1 cellular context compared by ENCODE assay signal in the genomic region with DNA sequence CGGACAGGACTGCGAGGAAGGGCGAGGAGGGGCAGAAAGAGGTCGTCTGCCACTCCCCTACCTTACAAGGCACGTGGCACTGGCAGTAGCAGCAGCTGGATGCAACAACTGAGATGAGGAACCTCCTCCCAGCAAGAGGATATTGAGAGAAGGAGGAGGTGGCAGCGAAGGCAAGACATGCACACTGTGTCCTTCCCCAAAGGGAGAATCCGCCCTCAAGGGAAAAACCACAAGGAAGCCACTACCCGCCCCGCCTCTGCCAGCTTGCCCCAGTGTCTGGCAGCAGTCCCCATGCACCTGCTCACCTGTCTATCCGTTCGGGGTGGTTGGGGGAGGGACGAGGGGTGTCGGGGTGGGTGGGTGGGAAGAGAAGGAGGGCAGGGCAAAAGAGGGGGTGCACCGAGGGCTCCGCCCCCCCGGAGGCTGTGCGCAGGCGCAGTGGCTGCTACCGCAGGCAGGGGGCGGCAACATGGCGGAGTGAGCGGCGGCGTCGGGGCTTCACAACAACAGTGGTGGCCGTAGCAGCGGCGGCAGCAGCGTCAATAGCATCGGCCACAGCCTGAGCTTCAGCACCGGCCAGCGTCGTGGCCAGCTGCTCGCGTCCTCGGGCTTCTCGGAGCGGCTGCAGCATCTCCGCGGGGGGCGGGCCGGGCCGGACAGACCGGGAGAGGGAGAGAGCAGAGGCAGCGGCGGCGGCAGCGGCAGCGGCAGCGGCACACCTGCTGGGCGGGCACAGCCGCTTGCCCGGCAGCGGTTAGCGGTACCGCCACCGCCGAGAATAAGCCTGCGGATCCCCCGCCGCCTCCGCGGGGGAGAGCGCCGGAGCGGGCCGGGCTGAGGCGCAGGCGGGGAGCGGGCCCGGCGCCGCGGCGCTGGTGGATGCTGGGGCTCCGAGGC.
TF ChIP-seq lines count a peak whose summit lies in the region.

A gene with protein sequence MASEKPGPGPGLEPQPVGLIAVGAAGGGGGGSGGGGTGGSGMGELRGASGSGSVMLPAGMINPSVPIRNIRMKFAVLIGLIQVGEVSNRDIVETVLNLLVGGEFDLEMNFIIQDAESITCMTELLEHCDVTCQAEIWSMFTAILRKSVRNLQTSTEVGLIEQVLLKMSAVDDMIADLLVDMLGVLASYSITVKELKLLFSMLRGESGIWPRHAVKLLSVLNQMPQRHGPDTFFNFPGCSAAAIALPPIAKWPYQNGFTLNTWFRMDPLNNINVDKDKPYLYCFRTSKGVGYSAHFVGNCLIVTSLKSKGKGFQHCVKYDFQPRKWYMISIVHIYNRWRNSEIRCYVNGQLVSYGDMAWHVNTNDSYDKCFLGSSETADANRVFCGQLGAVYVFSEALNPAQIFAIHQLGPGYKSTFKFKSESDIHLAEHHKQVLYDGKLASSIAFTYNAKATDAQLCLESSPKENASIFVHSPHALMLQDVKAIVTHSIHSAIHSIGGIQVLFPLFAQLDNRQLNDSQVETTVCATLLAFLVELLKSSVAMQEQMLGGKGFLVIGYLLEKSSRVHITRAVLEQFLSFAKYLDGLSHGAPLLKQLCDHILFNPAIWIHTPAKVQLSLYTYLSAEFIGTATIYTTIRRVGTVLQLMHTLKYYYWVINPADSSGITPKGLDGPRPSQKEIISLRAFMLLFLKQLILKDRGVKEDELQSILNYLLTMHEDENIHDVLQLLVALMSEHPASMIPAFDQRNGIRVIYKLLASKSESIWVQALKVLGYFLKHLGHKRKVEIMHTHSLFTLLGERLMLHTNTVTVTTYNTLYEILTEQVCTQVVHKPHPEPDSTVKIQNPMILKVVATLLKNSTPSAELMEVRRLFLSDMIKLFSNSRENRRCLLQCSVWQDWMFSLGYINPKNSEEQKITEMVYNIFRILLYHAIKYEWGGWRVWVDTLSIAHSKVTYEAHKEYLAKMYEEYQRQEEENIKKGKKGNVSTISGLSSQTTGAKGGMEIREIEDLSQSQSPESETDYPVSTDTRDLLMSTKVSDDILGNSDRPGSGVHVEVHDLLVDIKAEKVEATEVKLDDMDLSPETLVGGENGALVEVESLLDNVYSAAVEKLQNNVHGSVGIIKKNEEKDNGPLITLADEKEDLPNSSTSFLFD (N-terminal part only) (plus strand): TSS at position 436 of the 897 bp plus-strand sequence. CDS start 551 bp downstream, outside the sequence.

TF ChIP-seq in IMR-90, 13 proteins besides CTCF, POLR2A, EP300 and RAD21:
- TF ChIP-seq RCOR1 (IDR thresholded peaks at IDR 0.05; ENCODE audit: insufficient replicate concordance, low read length) (no peak), MAZ (IDR thresholded peaks at IDR 0.05; ENCODE audit: borderline replicate concordance, low read depth, low read length) (peak; percentile 32; the same call in 1 of the 2 replicates)
